ENCODE assay signal across 2 cellular contexts in genomic region chr2:142702397-142702796, GRCh38.
DNase-seq lines count a peak whose midpoint lies in the region; FAIRE-seq and TF ChIP-seq lines count a peak whose summit lies in the region.
"Not testable (repeated sequence)": the region's sequence is repeated elsewhere in the genome, so short reads cannot be mapped to it uniquely, and the experiment has no call there.

No MANE protein-coding gene starts in this region.

- H3K27me3 Mint-ChIP-seq in chondrocyte (ENCODE audit: low read depth) = not testable (repeated sequence)

- not testable (repeated sequence) for H3K27ac Mint-ChIP-seq in chondrocyte (ENCODE audit: unreplicated experiment)

- not testable (repeated sequence) for H3K4me3 Mint-ChIP-seq in chondrocyte (ENCODE audit: unreplicated experiment)

- not testable (repeated sequence) for FAIRE-seq in kidney (lab: Jason Lieb, UNC)

- not testable (repeated sequence) for H3K4me1 Mint-ChIP-seq in chondrocyte (ENCODE audit: low read depth)

- H3K4me1 ChIP-seq in kidney (ENCODE audit: control insufficient read depth in 1 of 2, insufficient read depth in 1 of 2, low read depth in 1 of 2, low read length in 2 of 2) = not testable (repeated sequence)

- intact Hi-C loops in kidney (cut with DNase I) = not testable (repeated sequence)

- not testable (repeated sequence) for H3K36me3 ChIP-seq in kidney (ENCODE audit: control insufficient read depth in 1 of 2, insufficient read depth in 2 of 2, low read length in 2 of 2)

- H3K27ac ChIP-seq in kidney (ENCODE audit: low read depth in 2 of 2, low read length in 2 of 2) = not testable (repeated sequence)

- H3K4me3 ChIP-seq in kidney (ENCODE audit: low read length in 2 of 2) = not testable (repeated sequence)

- peak; percentile 54 for DNase-seq in chondrocyte (ENCODE audit: low spot score)
- DNase-seq in kidney = peak; percentile 51

- not testable (repeated sequence) for H3K9me3 Mint-ChIP-seq in chondrocyte (ENCODE audit: low read depth)

- TF ChIP-seq CTCF in chondrocyte (IDR thresholded peaks at IDR 0.05); kidney (IDR thresholded peaks at IDR 0.05; ENCODE audit: borderline replicate concordance, extremely low read depth, insufficient read depth): not testable (repeated sequence)

- H3K9me3 ChIP-seq in kidney (ENCODE audit: control insufficient read depth in 1 of 2, low read length in 2 of 2) = not testable (repeated sequence)

- not testable (repeated sequence) for H3K36me3 Mint-ChIP-seq in chondrocyte (ENCODE audit: low read depth)

- H3K9ac ChIP-seq in kidney (ENCODE audit: low read length in 2 of 2) = not testable (repeated sequence)
